33 cellular contexts compared by ENCODE assay signal in genomic region chr16:13205352-13205751, GRCh38.
DNase-seq lines count a peak whose midpoint lies in the region; ATAC-seq, FAIRE-seq and TF ChIP-seq lines count a peak whose summit lies in the region.
"Had no signal": no experiment of that assay in that cellular context is flagged by ENCODE, and none has a peak within 500 bp of the region (broad histone marks: within the 10 kb centered on the region; RNA-seq: fewer than 3 reads in every experiment).

No MANE protein-coding gene starts in this region.

- no peak overlapping the region for H2BK120ac ChIP-seq in mesendoderm (ENCODE audit: low read depth, low read length)

- in situ Hi-C loops in HepG2 (cut with HindIII; ENCODE audit: extremely low pct_ligation_motif_present, low pct_unique_long_range_greater_than_20kb) (no loop called here), K562 (cut with MboI) (no loop called here)

- H3K4me3 ChIP-seq in HepG2 (replicated peaks in 1 of 3; ENCODE audit: insufficient read depth in 1 of 3, low read depth in 2 of 3, low read length in 3 of 3) (no peak overlapping the region), right lobe of liver (no peak overlapping the region), K562 (no peak overlapping the region), mesendoderm (ENCODE audit: low read length) (no peak overlapping the region)
- H3K4me3 ChIP-seq: A549; BLaER1; BLaER1 treated with 17β-estradiol and CSF1 and Interleukin-3, amounts not matched to agents 10 nM and 100 nM had no signal

- no peak overlapping the region for H4K8ac ChIP-seq in mesendoderm (ENCODE audit: low read depth, low read length)

- H3K79me1 ChIP-seq in mesendoderm (ENCODE audit: low read length): no peaks in the 10 kb centered on the region

- TF ChIP-seq POLR2A in HepG2 (IDR thresholded peaks at IDR 0.05; ENCODE audit: insufficient read depth in 1 of 2, low read depth in 2 of 2, low read length in 2 of 2) (no peak), right lobe of liver (IDR thresholded peaks at IDR 0.05) (no peak), K562 (conservative IDR thresholded peaks at IDR 0.05) (no peak)

- H2BK5ac ChIP-seq in mesendoderm (ENCODE audit: low read length): no peak overlapping the region

- H3K27me3 ChIP-seq in HepG2 (ENCODE audit: control insufficient read depth in 1 of 2, insufficient read depth in 2 of 2, low read length in 2 of 2) (no peaks in the 10 kb centered on the region), right lobe of liver (no peaks in the 10 kb centered on the region), K562 (ENCODE audit: control insufficient read depth in 2 of 2, insufficient read depth in 2 of 2, low read length in 2 of 2) (no peaks in the 10 kb centered on the region), mesendoderm (ENCODE audit: insufficient read depth, low read length, poor library complexity) (no peaks in the 10 kb centered on the region)
- H3K27me3 ChIP-seq: BE2C; BLaER1; BLaER1 treated with 17β-estradiol and CSF1 and Interleukin-3, amounts not matched to agents 10 nM and 100 nM had no signal

- TF ChIP-seq RAD21 in HepG2 (CRISPR knock-in tag; IDR thresholded peaks at IDR 0.05): no peak
- TF ChIP-seq RAD21 in K562 (CRISPR knock-in tag; conservative IDR thresholded peaks at IDR 0.05 in 1 of 2, IDR thresholded peaks at IDR 0.05 in 1 of 2): no peak

- intact Hi-C loops in HepG2 (cut with micrococcal nuclease; ENCODE audit: unreplicated experiment) (no loop called here), right lobe of liver (cut with DNase I) (no loop called here), K562 (cut with micrococcal nuclease) (no loop called here)

- no peaks in the 10 kb centered on the region for H4K20me1 ChIP-seq in HepG2 (ENCODE audit: insufficient read depth, low read length)
- H4K20me1 ChIP-seq in K562 (replicated peaks; ENCODE audit: control insufficient read depth, insufficient read depth, low read length): no peaks in the 10 kb centered on the region
- H4K20me1 ChIP-seq: BLaER1; BLaER1 treated with 17β-estradiol and CSF1 and Interleukin-3, amounts not matched to agents 10 nM and 100 nM had no signal

- DNase-seq in HepG2 (ENCODE audit: low spot score) (no peak), right lobe of liver (no peak), K562 (ENCODE audit: extremely low read depth in 1 of 4, low spot score in 3 of 4) (no peak), mesendoderm (no peak), GM03348 (ENCODE audit: low spot score) (no peak)
- DNase-seq: 8988T; ACHN; AML-193; BE2C; C1 segment of cervical spinal cord; Caco-2; Calu3; CD4-positive, alpha-beta memory T cell; CD4-positive, alpha-beta T cell; CD4-positive, CD25-positive, alpha-beta regulatory T cell; CD8-positive, alpha-beta memory T cell; CD8-positive, alpha-beta T cell; COR-L47; DMS 273 treated with DMSO at 0.1 percent for 48 hours; DMS153; DMS53; DMS79; DMS79 treated with DMSO at 0.1 percent for 48 hours; DND-41; EL had no signal

- no peak overlapping the region for H3K27ac ChIP-seq in HepG2 (ENCODE audit: extremely low read length, insufficient read depth, low read length)
- H3K27ac ChIP-seq in right lobe of liver: no peak overlapping the region
- H3K27ac ChIP-seq in K562 (ENCODE audit: extremely low read depth, low read depth, low read length): no peak overlapping the region
- H3K27ac ChIP-seq in mesendoderm (ENCODE audit: low read depth, low read length): no peak overlapping the region
- H3K27ac ChIP-seq: 22Rv1; A549; BLaER1; BLaER1 treated with 17β-estradiol and CSF1 and Interleukin-3, amounts not matched to agents 10 nM and 100 nM; C4-2B had no signal

- H2AFZ ChIP-seq in HepG2 (ENCODE audit: low read length): no peak overlapping the region
- H2AFZ ChIP-seq in K562 (ENCODE audit: low read depth, low read length): no peak overlapping the region

- no peak overlapping the region for H3K4ac ChIP-seq in mesendoderm (ENCODE audit: low read depth, low read length)

- H2BK15ac ChIP-seq in mesendoderm (replicated peaks; ENCODE audit: low read depth): no peak overlapping the region

- no peak overlapping the region for H3K56ac ChIP-seq in mesendoderm (ENCODE audit: low read length)

- H3K36me3 ChIP-seq in HepG2 (replicated peaks in 1 of 2; ENCODE audit: control insufficient read depth in 1 of 2, insufficient read depth in 2 of 2, low read length in 2 of 2) (no peaks in the 10 kb centered on the region), right lobe of liver (no peaks in the 10 kb centered on the region), K562 (ENCODE audit: control insufficient read depth, insufficient read depth, low read length) (no peaks in the 10 kb centered on the region), mesendoderm (ENCODE audit: control insufficient read depth, insufficient read depth, low read length) (no peaks in the 10 kb centered on the region)
- H3K36me3 ChIP-seq: BE2C; BLaER1; BLaER1 treated with 17β-estradiol and CSF1 and Interleukin-3, amounts not matched to agents 10 nM and 100 nM had no signal

- TF ChIP-seq EP300 in HepG2 (IDR thresholded peaks at IDR 0.05; ENCODE audit: low read depth in 2 of 2, low read length in 2 of 2): no peak
- no peak for TF ChIP-seq EP300 in HepG2 (CRISPR knock-in tag; IDR thresholded peaks at IDR 0.05; ENCODE audit: borderline replicate concordance)
- no peak for TF ChIP-seq EP300 in K562 (IDR thresholded peaks at IDR 0.05; ENCODE audit: low read length)

- ATAC-seq in HepG2 (no peak), right lobe of liver (no peak), K562 (no peak), SK-N-SH treated with all-trans-retinoic acid at 6 μM for 48 hours (no peak)
- ATAC-seq: A549; CD8-positive, alpha-beta T cell had no signal

- no TSS peak for BruUV-seq in HepG2 (replicated peaks; lab: Mats Ljungman, UMichigan)
- BruUV-seq in K562 (replicated peaks; lab: Mats Ljungman, UMichigan): no TSS peak

- H3K4me1 ChIP-seq in HepG2 (ENCODE audit: insufficient read depth, low read length): no peaks in the 10 kb centered on the region
- H3K4me1 ChIP-seq in right lobe of liver: no peaks in the 10 kb centered on the region
- no peaks in the 10 kb centered on the region for H3K4me1 ChIP-seq in K562 (replicated peaks in 1 of 2; ENCODE audit: control insufficient read depth in 2 of 2, insufficient read depth in 2 of 2, low read length in 2 of 2)
- no peaks in the 10 kb centered on the region for H3K4me1 ChIP-seq in mesendoderm (ENCODE audit: control insufficient read depth, low read depth, low read length)
- H3K4me1 ChIP-seq: A549; BE2C; BLaER1; BLaER1 treated with 17β-estradiol and CSF1 and Interleukin-3, amounts not matched to agents 10 nM and 100 nM; Caco-2 had no signal

- TF ChIP-seq CTCF in HepG2 (CRISPR knock-in tag; IDR thresholded peaks at IDR 0.05): no peak
- TF ChIP-seq CTCF in right lobe of liver (IDR thresholded peaks at IDR 0.05): no peak
- no peak for TF ChIP-seq CTCF in K562 (IDR thresholded peaks at IDR 0.05 in 2 of 3, conservative IDR thresholded peaks at IDR 0.05 in 1 of 3; ENCODE audit: insufficient read depth in 2 of 3, low read depth in 1 of 3, low read length in 3 of 3)

- CTCF ChIA-PET in HepG2 (lab: Yijun Ruan, JAX; ENCODE audit: low intra/inter-chr PET ratio, low total read pairs) (no interaction called here), K562 (lab: Yijun Ruan, JAX; ENCODE audit: low intra/inter-chr PET ratio) (no interaction called here)

- H3K9me1 ChIP-seq in K562 (ENCODE audit: control insufficient read depth, insufficient read depth, low read length): no peaks in the 10 kb centered on the region

- H3K4me2 ChIP-seq in HepG2 (ENCODE audit: low read depth, low read length) (no peak overlapping the region), K562 (ENCODE audit: insufficient read depth, low read length) (no peak overlapping the region), mesendoderm (ENCODE audit: low read length) (no peak overlapping the region)
- H3K4me2 ChIP-seq: A549; BLaER1; BLaER1 treated with 17β-estradiol and CSF1 and Interleukin-3, amounts not matched to agents 10 nM and 100 nM had no signal

- H3K18ac ChIP-seq in mesendoderm (ENCODE audit: low read length): peak overlapping the region; percentile 12

- no peak overlapping the region for H2AK5ac ChIP-seq in mesendoderm (ENCODE audit: low read length)

- no peak overlapping the region for H3K9ac ChIP-seq in HepG2 (ENCODE audit: insufficient read depth, low read depth, low read length)
- no peak overlapping the region for H3K9ac ChIP-seq in K562 (ENCODE audit: insufficient read depth in 1 of 2, low read depth in 2 of 2, low read length in 2 of 2)
- no peak overlapping the region for H3K9ac ChIP-seq in mesendoderm (ENCODE audit: low read length)
- H3K9ac ChIP-seq: BLaER1; BLaER1 treated with 17β-estradiol and CSF1 and Interleukin-3, amounts not matched to agents 10 nM and 100 nM had no signal

- no peak overlapping the region for H4K5ac ChIP-seq in mesendoderm (ENCODE audit: low read length)

- no peak overlapping the region for H3K23ac ChIP-seq in mesendoderm (ENCODE audit: low read length)

- POLR2A ChIA-PET in HepG2 (lab: Yijun Ruan, JAX): no interaction called here
- POLR2A ChIA-PET in K562 (lab: Yijun Ruan, JAX): no interaction called here

- H3K9me3 ChIP-seq in HepG2 (ENCODE audit: low read length) (no peaks in the 10 kb centered on the region), right lobe of liver (no peaks in the 10 kb centered on the region), K562 (replicated peaks; ENCODE audit: control insufficient read depth, insufficient read depth, low read depth, low read length) (no peaks in the 10 kb centered on the region)
- H3K9me3 ChIP-seq: A549; BE2C; BLaER1; BLaER1 treated with 17β-estradiol and CSF1 and Interleukin-3, amounts not matched to agents 10 nM and 100 nM; Caco-2 had no signal

- H3K79me2 ChIP-seq in HepG2 (ENCODE audit: insufficient read depth, low read length) (no peaks in the 10 kb centered on the region), K562 (ENCODE audit: control insufficient read depth, insufficient read depth, low read length) (no peaks in the 10 kb centered on the region), mesendoderm (ENCODE audit: control insufficient read depth, insufficient read depth, low read length) (no peaks in the 10 kb centered on the region)

- FAIRE-seq in HepG2 (lab: Jason Lieb, UNC): no peak
- no peak for FAIRE-seq in K562 (lab: Jason Lieb, UNC)
- FAIRE-seq: A204.1, A549, D721Med had no signal

TF ChIP-seq in HepG2, 621 proteins besides CTCF, POLR2A, EP300 and RAD21:
- TF ChIP-seq ZNF629 (CRISPR knock-in tag; conservative IDR thresholded peaks at IDR 0.05): peak; percentile 57
- no peak for TF ChIP-seq CREB1 (IDR thresholded peaks at IDR 0.05)
- TF ChIP-seq CREB1 (CRISPR knock-in tag; IDR thresholded peaks at IDR 0.05): no peak

TF ChIP-seq in K562, 482 proteins besides CTCF, POLR2A, EP300 and RAD21 (continues in another document):
- TF ChIP-seq ZNF12 (CRISPR knock-in tag; IDR thresholded peaks at IDR 0.05): no peak

TF ChIP-seq in SK-N-SH treated with all-trans-retinoic acid at 6 μM for 48 hours, 23 proteins besides CTCF, POLR2A, EP300 and RAD21 (continues in another document):
- TF ChIP-seq ISL1 (CRISPR knock-in tag; IDR thresholded peaks at IDR 0.05): no peak
